ENCODE assay signal across 37 cellular contexts in the genomic region with DNA sequence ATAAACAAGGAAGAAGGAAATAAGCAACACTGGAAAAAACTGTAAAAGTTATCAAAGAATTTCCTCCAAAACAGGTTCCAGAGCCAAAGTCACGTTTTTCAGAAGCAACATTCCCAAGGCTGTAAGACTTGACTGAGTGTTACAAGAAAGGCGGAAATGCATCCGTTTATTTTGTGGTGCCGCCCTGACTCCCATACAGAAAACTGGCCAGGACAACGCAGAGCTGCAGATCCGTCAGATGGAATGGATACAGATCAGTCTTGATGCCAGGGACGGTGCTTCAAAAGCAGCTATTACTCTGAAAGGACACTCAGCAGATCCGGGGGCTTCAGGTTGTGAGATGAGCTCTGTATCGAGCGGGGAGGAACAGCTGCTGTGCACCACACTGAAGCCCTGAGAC.
"Had no signal": no experiment of that assay in that cellular context is flagged by ENCODE, and none has a peak within 500 bp of the region (broad histone marks: within the 10 kb centered on the region; RNA-seq: fewer than 3 reads in every experiment).

No MANE protein-coding gene starts in this region.

- H3K36me3 ChIP-seq: adrenal gland, brain microvascular endothelial cell, breast epithelium had no signal

- H3K4me1 Mint-ChIP-seq: activated B cell treated with CpG ODN at 0.5 μM for 24 hours; activated CD4-positive, alpha-beta T cell treated with anti-CD3 and anti-CD28 coated beads, Interleukin-2, amount 10 ng/mL, durations not matched to agents 24 days and 14 days; activated naive CD8-positive, alpha-beta T cell treated with anti-CD3 and anti-CD28 coated beads for 36 hours; activated T-helper 17 cell treated with anti-CD3 and anti-CD28 coated beads, Interleukin-2, amount 50 U/mL, for 72 hours had no signal

- H3K27ac Mint-ChIP-seq: activated B cell treated with CpG ODN at 0.5 μM for 24 hours; activated CD4-positive, alpha-beta memory T cell treated with anti-CD3 and anti-CD28 coated beads for 36 hours; activated CD4-positive, alpha-beta T cell treated with anti-CD3 and anti-CD28 coated beads, Interleukin-2, amount 10 ng/mL, durations not matched to agents 24 days and 14 days; activated CD8-positive, alpha-beta T cell treated with anti-CD3 and anti-CD28 coated beads for 36 hours; activated naive CD4-positive, alpha-beta T cell treated with anti-CD3 and anti-CD28 coated beads for 36 hours; activated naive CD4-positive, alpha-beta T cell treated with anti-CD3 and anti-CD28 coated beads, Interleukin-2, amount 50 U/mL, for 72 hours; activated naive CD8-positive, alpha-beta T cell treated with anti-CD3 and anti-CD28 coated beads for 36 hours; activated T-cell treated with anti-CD3 and anti-CD28 coated beads, Interleukin-2, amount 50 U/mL, for 72 hours; activated T-helper 1 cell treated with anti-CD3 and anti-CD28 coated beads, Interleukin-12 subunit alpha, Interleukin-12 subunit beta, Interleukin-2, Interleukin-4 antibody, amounts not matched to agents 30 ng/mL and 10 ng/mL and 1 ng/mL, durations not matched to agents 14 hours and 24 hours and 36 hours; activated T-helper 17 cell treated with anti-CD3 and anti-CD28 coated beads, Interleukin-2, amount 50 U/mL, for 72 hours; T-helper 1 cell treated with Interleukin-12 subunit alpha and Interleukin-12 subunit beta and Interleukin-4 antibody, amounts not matched to agents 30 μg/mL and 1 μg/mL, for 36 hours; T-helper 2 cell treated with Interferon-gamma antibody and Interleukin-4, amounts not matched to agents 5 μg/mL and 100 μg/mL, for 36 hours had no signal

- DNase-seq: activated B cell treated with CpG ODN at 0.5 μM for 24 hours; activated CD4-positive, alpha-beta memory T cell treated with anti-CD3 and anti-CD28 coated beads for 36 hours; activated CD4-positive, alpha-beta T cell treated with anti-CD3 and anti-CD28 coated beads for 4 hours; activated CD4-positive, alpha-beta T cell treated with anti-CD3 and anti-CD28 coated beads, Interleukin-2, amount 10 ng/mL, durations not matched to agents 24 days and 14 days; activated CD4-positive, alpha-beta T cell treated with anti-CD3 and anti-CD28 coated beads, Interleukin-2, amount 50 U/mL, for 1 hour; activated CD4-positive, alpha-beta T cell treated with anti-CD3 and anti-CD28 coated beads, Interleukin-2, amount 50 U/mL, for 4 hours; activated CD4-positive, CD25-positive, alpha-beta regulatory T cell treated with anti-CD3 and anti-CD28 coated beads, Interleukin-2, amount 50 U/mL, for 72 hours; activated CD8-positive, alpha-beta memory T cell treated with anti-CD3 and anti-CD28 coated beads, Interleukin-2, amount 50 U/mL, for 4 hours; activated CD8-positive, alpha-beta T cell treated with anti-CD3 and anti-CD28 coated beads for 36 hours; activated effector memory CD4-positive, alpha-beta T cell treated with anti-CD3 and anti-CD28 coated beads, Interleukin-2, amount 50 U/mL, for 16 hours; activated gamma-delta T cell treated with Interleukin-2 at 50 U/mL for 16 hours; activated naive CD4-positive, alpha-beta T cell; activated naive CD4-positive, alpha-beta T cell treated with anti-CD3 and anti-CD28 coated beads for 36 hours; activated naive CD4-positive, alpha-beta T cell treated with anti-CD3 and anti-CD28 coated beads, Interleukin-2, amount 50 U/mL, for 16 hours; activated naive CD8-positive, alpha-beta T cell treated with anti-CD3 and anti-CD28 coated beads for 36 hours; activated T-cell treated with anti-CD3 and anti-CD28 coated beads for 4 hours; activated T-cell treated with anti-CD3 and anti-CD28 coated beads, Interleukin-2, amount 50 U/mL, for 1 hour; activated T-cell treated with anti-CD3 and anti-CD28 coated beads, Interleukin-2, amount 50 U/mL, for 4 hours; activated T-cell treated with anti-CD3 and anti-CD28 coated beads, Interleukin-2, amount 50 U/mL, for 72 hours; adrenal gland; amniotic stem cell; aorta; body of pancreas; brain microvascular endothelial cell; central memory CD4-positive, alpha-beta T cell; T-helper 1 cell; T-helper 2 cell; T-helper 9 cell had no signal

- H3K27me3 Mint-ChIP-seq: activated B cell treated with CpG ODN at 0.5 μM for 24 hours; activated CD4-positive, alpha-beta memory T cell treated with anti-CD3 and anti-CD28 coated beads for 36 hours; activated CD4-positive, alpha-beta T cell treated with anti-CD3 and anti-CD28 coated beads, Interleukin-2, amount 10 ng/mL, durations not matched to agents 24 days and 14 days; activated CD8-positive, alpha-beta T cell treated with anti-CD3 and anti-CD28 coated beads for 36 hours; activated naive CD8-positive, alpha-beta T cell treated with anti-CD3 and anti-CD28 coated beads for 36 hours; activated T-helper 17 cell treated with anti-CD3 and anti-CD28 coated beads, Interleukin-2, amount 50 U/mL, for 72 hours had no signal

- H3K4me3 ChIP-seq: adrenal gland, body of pancreas, breast epithelium had no signal

- H3K9me3 ChIP-seq: adrenal gland, body of pancreas, breast epithelium had no signal

- FAIRE-seq: astrocyte, TTC549 had no signal

- H3K27ac ChIP-seq: adrenal gland, body of pancreas, brain microvascular endothelial cell, breast epithelium, VCaP had no signal

- H3K9me3 Mint-ChIP-seq: activated B cell treated with CpG ODN at 0.5 μM for 24 hours; activated CD4-positive, alpha-beta T cell treated with anti-CD3 and anti-CD28 coated beads, Interleukin-2, amount 10 ng/mL, durations not matched to agents 24 days and 14 days; activated CD8-positive, alpha-beta T cell treated with anti-CD3 and anti-CD28 coated beads for 36 hours; activated naive CD4-positive, alpha-beta T cell treated with anti-CD3 and anti-CD28 coated beads for 36 hours; activated naive CD4-positive, alpha-beta T cell treated with anti-CD3 and anti-CD28 coated beads, Interleukin-2, amount 50 U/mL, for 72 hours; activated naive CD8-positive, alpha-beta T cell treated with anti-CD3 and anti-CD28 coated beads for 36 hours; activated T-cell treated with anti-CD3 and anti-CD28 coated beads, Interleukin-2, amount 50 U/mL, for 4 hours had no signal

- H3K4me1 ChIP-seq: adrenal gland, body of pancreas, breast epithelium had no signal

- ATAC-seq: activated CD8-positive, alpha-beta T cell treated with anti-CD3 and anti-CD28 coated beads for 36 hours; activated naive CD4-positive, alpha-beta T cell treated with anti-CD3 and anti-CD28 coated beads, Interleukin-2, amount 50 U/mL, for 72 hours; activated T-cell treated with anti-CD3 and anti-CD28 coated beads, Interleukin-2, amount 50 U/mL, for 4 hours; activated T-cell treated with anti-CD3 and anti-CD28 coated beads, Interleukin-2, amount 50 U/mL, for 72 hours; activated T-helper 17 cell treated with anti-CD3 and anti-CD28 coated beads, Interleukin-2, amount 50 U/mL, for 72 hours; body of pancreas had no signal

- H3K36me3 Mint-ChIP-seq: activated CD4-positive, alpha-beta memory T cell treated with anti-CD3 and anti-CD28 coated beads for 36 hours; activated naive CD4-positive, alpha-beta T cell treated with anti-CD3 and anti-CD28 coated beads, Interleukin-2, amount 50 U/mL, for 72 hours; activated naive CD8-positive, alpha-beta T cell treated with anti-CD3 and anti-CD28 coated beads for 36 hours had no signal

- H3K27me3 ChIP-seq: adrenal gland, body of pancreas, brain microvascular endothelial cell, breast epithelium had no signal

- H3K4me3 Mint-ChIP-seq: activated B cell treated with CpG ODN at 0.5 μM for 24 hours; activated CD4-positive, alpha-beta memory T cell treated with anti-CD3 and anti-CD28 coated beads for 36 hours; activated CD4-positive, alpha-beta T cell treated with anti-CD3 and anti-CD28 coated beads, Interleukin-2, amount 10 ng/mL, durations not matched to agents 24 days and 14 days; activated CD8-positive, alpha-beta T cell treated with anti-CD3 and anti-CD28 coated beads for 36 hours; activated naive CD4-positive, alpha-beta T cell treated with anti-CD3 and anti-CD28 coated beads for 36 hours; activated naive CD8-positive, alpha-beta T cell treated with anti-CD3 and anti-CD28 coated beads for 36 hours; activated T-cell treated with anti-CD3 and anti-CD28 coated beads, Interleukin-2, amount 50 U/mL, for 4 hours; activated T-cell treated with anti-CD3 and anti-CD28 coated beads, Interleukin-2, amount 50 U/mL, for 72 hours; activated T-helper 1 cell treated with anti-CD3 and anti-CD28 coated beads, Interleukin-12 subunit alpha, Interleukin-12 subunit beta, Interleukin-2, Interleukin-4 antibody, amounts not matched to agents 30 ng/mL and 10 ng/mL and 1 ng/mL, durations not matched to agents 14 hours and 24 hours and 36 hours; activated T-helper 17 cell treated with anti-CD3 and anti-CD28 coated beads, Interleukin-2, amount 50 U/mL, for 72 hours; T-helper 1 cell treated with Interleukin-12 subunit alpha and Interleukin-12 subunit beta and Interleukin-4 antibody, amounts not matched to agents 30 μg/mL and 1 μg/mL, for 36 hours; T-helper 2 cell treated with Interferon-gamma antibody and Interleukin-4, amounts not matched to agents 5 μg/mL and 100 μg/mL, for 36 hours had no signal
